ENCODE assay signal across 8 cellular contexts in genomic region chr2:203014456-203015199, GRCh38. TPM values are rescaled to one million over a fixed set of nuclear protein-coding genes. Genes with fewer than 3 reads are reported as not detected.
DNase-seq lines count a peak whose midpoint lies in the region; ATAC-seq lines count a peak whose summit lies in the region.

Gene NBEAL1, plus strand, starts transcription at chr2:203014875. Its CDS starts 1,510 bp downstream, at chr2:203016385.

- H3K27ac ChIP-seq in BLaER1, result peak within 1 kb of the TSS; percentile 67

- peak within 1 kb of the TSS; percentile 79 for H3K4me3 Mint-ChIP-seq in activated CD4-positive, alpha-beta T cell treated with anti-CD3 and anti-CD28 coated beads, Interleukin-2, amount 10 ng/mL, durations not matched to agents 7 days and 5 days

- H4K20me1 ChIP-seq in BLaER1, result no peaks in the 10 kb centered on the region

- peak; percentile 95 for DNase-seq in NCI-H69 (lab: John Stamatoyannopoulos, UW)
- DNase-seq in activated CD4-positive, alpha-beta T cell treated with anti-CD3 and anti-CD28 coated beads, Interleukin-2, amount 10 ng/mL, durations not matched to agents 7 days and 5 days, result peak; percentile 96
- DNase-seq in dedifferentiated amniotic fluid mesenchymal stem cell (ENCODE audit: extremely low spot score), result peak; percentile 98
- peak; percentile 100 for DNase-seq in left kidney (ENCODE audit: low read depth, low spot score)
- DNase-seq in stimulated activated CD4-positive, alpha-beta T cell treated with anti-CD3 and anti-CD28 coated beads, Interleukin-2, amount 100 ng/mL, for 24 hours, result peak; percentile 95 to 96

- H3K27me3 Mint-ChIP-seq in activated CD4-positive, alpha-beta T cell treated with anti-CD3 and anti-CD28 coated beads, Interleukin-2, amount 10 ng/mL, durations not matched to agents 7 days and 5 days, result peaks cover 15% of the 10 kb centered on the region

- POLR2A ChIA-PET in activated CD4-positive, alpha-beta T cell treated with anti-CD3 and anti-CD28 coated beads, Interleukin-2, amount 10 ng/mL, durations not matched to agents 7 days and 5 days (lab: Charles Lee), result interaction anchor here (0.6 kb wide), 1 partner anchor 224 kb away, joined by 4 read pairs; the partner anchor contains the start of gene CYP20A1

- CTCF ChIA-PET in activated CD4-positive, alpha-beta T cell treated with anti-CD3 and anti-CD28 coated beads, Interleukin-2, amount 10 ng/mL, durations not matched to agents 7 days and 5 days (lab: Charles Lee), result interaction anchor here (1.6 kb wide), 1 partner anchor 15 kb away, joined by 3 read pairs; no protein-coding TSS in a partner anchor

- H3K4me2 ChIP-seq in BLaER1, result peak within 1 kb of the TSS; percentile 93

- no peaks in the 10 kb centered on the region for H3K36me3 ChIP-seq in BLaER1

- no peaks in the 10 kb centered on the region for H3K27me3 ChIP-seq in BLaER1

- H3K4me3 ChIP-seq in BLaER1, result peak within 1 kb of the TSS; percentile 82

- H3K36me3 Mint-ChIP-seq in activated CD4-positive, alpha-beta T cell treated with anti-CD3 and anti-CD28 coated beads, Interleukin-2, amount 10 ng/mL, durations not matched to agents 7 days and 5 days (ENCODE audit: low read depth), result peaks cover 5% of the 10 kb centered on the region

- H3K9me3 Mint-ChIP-seq in activated CD4-positive, alpha-beta T cell treated with anti-CD3 and anti-CD28 coated beads, Interleukin-2, amount 10 ng/mL, durations not matched to agents 7 days and 5 days, result no peaks in the 10 kb centered on the region

- peak; percentile 97 for ATAC-seq in GM19328 (IDR thresholded peaks at IDR 0.05; ENCODE audit: unreplicated experiment)
- ATAC-seq in HG03520 (IDR thresholded peaks at IDR 0.05; ENCODE audit: unreplicated experiment), result peak; percentile 97

- peak within 1 kb of the TSS; percentile 80 for H3K9ac ChIP-seq in BLaER1

- peak within 1 kb of the TSS; percentile 90 for H3K27ac Mint-ChIP-seq in activated CD4-positive, alpha-beta T cell treated with anti-CD3 and anti-CD28 coated beads, Interleukin-2, amount 10 ng/mL, durations not matched to agents 7 days and 5 days

- peaks cover 28% of the 10 kb centered on the region for H3K4me1 ChIP-seq in BLaER1

- peaks cover 39% of the 10 kb centered on the region for H3K4me1 Mint-ChIP-seq in activated CD4-positive, alpha-beta T cell treated with anti-CD3 and anti-CD28 coated beads, Interleukin-2, amount 10 ng/mL, durations not matched to agents 7 days and 5 days

- H3K9me3 ChIP-seq in BLaER1, result no peaks in the 10 kb centered on the region

RNA-seq across cellular contexts. Expression of gene NBEAL1, which starts in this region (rescaled TPM):
- total RNA-seq in activated CD4-positive, alpha-beta T cell treated with anti-CD3 and anti-CD28 coated beads, Interleukin-2, amount 10 ng/mL, durations not matched to agents 7 days and 5 days, result 10 to 100 TPM in 1 of 2 experiments, 1 to 10 TPM in 1; 8.3 to 13.2 TPM

Comparison
In these comparisons a context has a peak if more than half of its experiments do, and no peak if none do; other contexts are left out.
1. Peak in every context shown above with its lines: DNase-seq, ATAC-seq, H3K4me3 ChIP-seq and H3K27ac ChIP-seq.